In genomic region chr6:119179842-119180241, GRCh38 we compare ENCODE assay signal across 1 cellular context.
A peak's percentile ranks its signal among the peaks of the same experiment; 100 is the strongest.
TF ChIP-seq lines count a peak whose summit lies in the region.

No MANE protein-coding gene starts in this region.

TF ChIP-seq in HepG2, 621 proteins besides CTCF, POLR2A, EP300 and RAD21:
- TF ChIP-seq ZFP36L2 (CRISPR knock-in tag; IDR thresholded peaks at IDR 0.05) (no peak), ZIK1 (CRISPR knock-in tag; IDR thresholded peaks at IDR 0.05; ENCODE audit: borderline replicate concordance, low read depth) (no peak), RBM22 (optimal IDR thresholded peaks at IDR 0.05; ENCODE audit: low read length) (peak; percentile 92), SIX4 (CRISPR knock-in tag; IDR thresholded peaks at IDR 0.05) (no peak), ZNF160 (CRISPR knock-in tag; IDR thresholded peaks at IDR 0.05) (no peak), TEF (CRISPR knock-in tag; IDR thresholded peaks at IDR 0.05) (no peak)
